ENCODE assay signal across 35 cellular contexts in genomic region chr19:17155251-17155650, GRCh38.
"Had no signal": no experiment of that assay in that cellular context is flagged by ENCODE, and none has a peak within 500 bp of the region (broad histone marks: within the 10 kb centered on the region; RNA-seq: fewer than 3 reads in every experiment).

No MANE protein-coding gene starts in this region.

- H3K27me3 ChIP-seq: MG63 had no signal

- H3K4me3 ChIP-seq: MG63 had no signal

- DNase-seq: Karpas-422, Kasumi-1, MG63, MM.1S, MV-4-11, NCI-H1048, NCI-H1092, NCI-H1092 treated with DMSO at 0.1 percent for 48 hours, NCI-H1105, NCI-H1105 treated with DMSO at 0.1 percent for 48 hours, NCI-H1417, NCI-H1417 treated with DMSO at 0.1 percent for 48 hours, NCI-H1436, NCI-H1436 treated with DMSO at 0.1 percent for 48 hours, NCI-H146, NCI-H1694, NCI-H1694 treated with DMSO at 0.1 percent for 48 hours, NCI-H187, NCI-H187 treated with DMSO at 0.1 percent for 48 hours, NCI-H1930, NCI-H2029, NCI-H2029 treated with DMSO at 0.1 percent for 48 hours, NCI-H2081, NCI-H2081 treated with DMSO at 0.1 percent for 48 hours, NCI-H2107, NCI-H2171, NCI-H2171 treated with DMSO at 0.1 percent for 48 hours, NCI-H2227 treated with DMSO at 0.1 percent for 48 hours, NCI-H226, NCI-H345, NCI-H446, NCI-H446 treated with DMSO at 0.1 percent for 48 hours, NCI-H510A, NCI-H510A treated with DMSO at 0.1 percent for 48 hours, NCI-H524 had no signal

- H3K9me3 ChIP-seq: MG63 had no signal
